In genomic region chr19:51783373-51783772, GRCh38 we compare ENCODE assay signal across 9 cellular contexts. TPM values are rescaled to one million over a fixed set of nuclear protein-coding genes. Genes with fewer than 3 reads are reported as not detected.
DNase-seq lines count a peak whose midpoint lies in the region; TF ChIP-seq lines count a peak whose summit lies in the region.
"Had no signal": no experiment of that assay in that cellular context is flagged by ENCODE, and none has a peak within 500 bp of the region (broad histone marks: within the 10 kb centered on the region; RNA-seq: fewer than 3 reads in every experiment).

No MANE protein-coding gene starts in this region.

- H3K4me3 ChIP-seq in AG10803 (ENCODE audit: low read length) (no peak overlapping the region), GM12865 (ENCODE audit: low read depth, low read length) (no peak overlapping the region)

- peak; percentile 63 for TF ChIP-seq CTCF in AG10803 (conservative IDR thresholded peaks at IDR 0.05; ENCODE audit: low read length)
- TF ChIP-seq CTCF in GM12865 (IDR thresholded peaks at IDR 0.05; ENCODE audit: insufficient read depth, low read depth, low read length, missing control alignments) = no peak

- DNase-seq in AG10803 (ENCODE audit: low read depth) = peak; percentile 28
- peak; percentile 1 for DNase-seq in GM12865 (ENCODE audit: low read depth)
- DNase-seq in RPMI7951 (ENCODE audit: low read depth) = peak; percentile 72
- peak; percentile 54 for DNase-seq in glomerular visceral epithelial cell (ENCODE audit: extremely low spot score)
- no peak for DNase-seq in NCI-H2196 (lab: John Stamatoyannopoulos, UW; ENCODE audit: unreplicated experiment)
- no peak for DNase-seq in mucosa of gallbladder (ENCODE audit: low spot score)
- DNase-seq in ecto neural progenitor cell (ENCODE audit: low spot score) = no peak
- no peak for DNase-seq in stimulated activated CD4-positive, alpha-beta T cell treated with anti-CD3 and anti-CD28 coated beads, Interleukin-4, amount 100 ng/mL, for 1 hour
- DNase-seq: T-cell had no signal

RNA-seq across cellular contexts. Expression of gene FPR3, which starts 11.6 kb away (rescaled TPM):
- 0.60 and 0.98 TPM in 2 replicates for total RNA-seq in RPMI7951 (2014; rRNA removed; shearing (Covaris generic))
- 7.0 TPM for total RNA-seq in mucosa of gallbladder

RNA-seq across cellular contexts. Expression of gene FPR2, which starts 22.4 kb away (rescaled TPM):
- 8.1 and 8.4 TPM in 2 replicates for total RNA-seq in RPMI7951 (2014; rRNA removed; shearing (Covaris generic))
- not detected for total RNA-seq in mucosa of gallbladder
- total RNA-seq: T-cell had no signal

RNA-seq across cellular contexts. Expression of gene FPR1, which starts 31.7 kb away (rescaled TPM):
- total RNA-seq in RPMI7951 (2014; rRNA removed; shearing (Covaris generic)) = 9.4 and 13.2 TPM in 2 replicates
- 9.3 TPM for total RNA-seq in mucosa of gallbladder

RNA-seq across cellular contexts. Expression of gene HAS1, which starts 59.6 kb away (rescaled TPM):
- 0.12 and 1.4 TPM in 2 replicates for total RNA-seq in RPMI7951 (2014; rRNA removed; shearing (Covaris generic))
- 0.12 TPM for total RNA-seq in mucosa of gallbladder
- total RNA-seq: T-cell had no signal

Comparison
In these comparisons a context has a peak if more than half of its experiments do, and no peak if none do; other contexts are left out.
1. DNase-seq: peak in AG10803 (single experiment), GM12865 (single experiment), RPMI7951 (single experiment) and glomerular visceral epithelial cell (single experiment); none in NCI-H2196 (single experiment), mucosa of gallbladder (single experiment), ecto neural progenitor cell (single experiment) and stimulated activated CD4-positive, alpha-beta T cell treated with anti-CD3 and anti-CD28 coated beads, Interleukin-4, amount 100 ng/mL, for 1 hour (single experiment).